In the genomic region with DNA sequence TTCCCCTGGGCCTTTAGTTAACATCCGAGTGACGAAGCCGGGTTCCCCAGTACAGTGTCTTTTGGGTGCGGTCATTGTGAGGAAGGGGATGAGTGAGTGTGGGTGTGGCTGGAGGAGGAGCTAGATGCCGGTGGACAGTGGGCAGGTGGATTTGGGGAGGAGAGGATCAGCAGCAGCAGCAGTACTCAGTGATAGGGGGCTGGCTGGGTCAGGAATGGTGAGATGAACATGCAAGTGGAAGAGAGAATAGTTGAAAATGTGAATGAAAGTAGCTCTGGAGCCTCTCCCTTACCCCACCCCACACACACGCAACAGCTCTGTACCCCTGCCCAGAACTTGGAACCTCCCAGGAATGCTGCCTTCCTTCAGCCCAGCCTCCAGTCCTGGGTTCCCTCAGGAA, we compare ENCODE assay signal across 17 cellular contexts.
"Had no signal": no experiment of that assay in that cellular context is flagged by ENCODE, and none has a peak within 500 bp of the region (broad histone marks: within the 10 kb centered on the region; RNA-seq: fewer than 3 reads in every experiment).

No MANE protein-coding gene starts in this region.

- H3K9me3 ChIP-seq: gastrocnemius medialis, tibial nerve had no signal

- H3K36me3 ChIP-seq: gastrocnemius medialis had no signal

- H3K27ac Mint-ChIP-seq: activated naive CD4-positive, alpha-beta T cell treated with anti-CD3 and anti-CD28 coated beads for 36 hours; activated T-helper 2 cell treated with anti-CD3 and anti-CD28 coated beads, Interferon-gamma antibody, Interleukin-2, Interleukin-4, amounts not matched to agents 10 μg/mL and 5 μg/mL and 100 μg/mL, durations not matched to agents 14 hours and 24 hours and 36 hours; nephron; T-helper 1 cell treated with Interleukin-12 subunit alpha and Interleukin-12 subunit beta and Interleukin-4 antibody, amounts not matched to agents 30 μg/mL and 1 μg/mL, for 36 hours had no signal

- H3K27ac ChIP-seq: coronary artery, gastrocnemius medialis, tibial nerve had no signal

- H3K9me3 Mint-ChIP-seq: activated naive CD4-positive, alpha-beta T cell treated with anti-CD3 and anti-CD28 coated beads for 36 hours; activated T-helper 2 cell treated with anti-CD3 and anti-CD28 coated beads, Interferon-gamma antibody, Interleukin-2, Interleukin-4, amounts not matched to agents 10 μg/mL and 5 μg/mL and 100 μg/mL, durations not matched to agents 14 hours and 24 hours and 36 hours; T-helper 1 cell treated with Interleukin-12 subunit alpha and Interleukin-12 subunit beta and Interleukin-4 antibody, amounts not matched to agents 30 μg/mL and 1 μg/mL, for 36 hours had no signal

- H3K4me3 ChIP-seq: coronary artery, gastrocnemius medialis, lung, tibial nerve had no signal

- DNase-seq: activated CD4-positive, CD25-positive, alpha-beta regulatory T cell treated with anti-CD3 and anti-CD28 coated beads, Interleukin-2, amount 50 U/mL, for 72 hours; activated naive CD4-positive, alpha-beta T cell treated with anti-CD3 and anti-CD28 coated beads for 36 hours; aorta; gastrocnemius medialis; head of caudate nucleus; midbrain; stimulated activated CD4-positive, alpha-beta T cell treated with anti-CD3 and anti-CD28 coated beads, Interleukin-1b, Interleukin-23, amount 100 ng/mL, for 48 hours; stimulated activated CD8-positive, alpha-beta memory T cell treated with anti-CD3 and anti-CD28 coated beads, Interleukin-4, amount 100 ng/mL, for 48 hours; stimulated activated naive CD8-positive, alpha-beta T cell treated with anti-CD3 and anti-CD28 coated beads, Interleukin-15, Interleukin-2, amounts not matched to agents 100 U/mL and 50 U/mL, for 24 hours had no signal

- ATAC-seq: esophagus mucosa; gastrocnemius medialis; left lobe of liver; stimulated activated naive CD8-positive, alpha-beta T cell treated with anti-CD3 and anti-CD28 coated beads, Interleukin-15, Interleukin-2, amounts not matched to agents 100 U/mL and 50 U/mL, for 24 hours had no signal

- H3K27me3 ChIP-seq: gastrocnemius medialis, tibial nerve had no signal

- H3K4me3 Mint-ChIP-seq: activated naive CD4-positive, alpha-beta T cell treated with anti-CD3 and anti-CD28 coated beads for 36 hours; nephron; T-helper 1 cell treated with Interleukin-12 subunit alpha and Interleukin-12 subunit beta and Interleukin-4 antibody, amounts not matched to agents 30 μg/mL and 1 μg/mL, for 36 hours had no signal
